ENCODE assay signal across 21 cellular contexts in genomic region chr11:61800331-61801281, GRCh38. TPM values are rescaled to one million over a fixed set of nuclear protein-coding genes. Genes with fewer than 3 reads are reported as not detected.
DNase-seq lines count a peak whose midpoint lies in the region; ATAC-seq and TF ChIP-seq lines count a peak whose summit lies in the region.
"Had no signal": no experiment of that assay in that cellular context is flagged by ENCODE, and none has a peak within 500 bp of the region (broad histone marks: within the 10 kb centered on the region; RNA-seq: fewer than 3 reads in every experiment).

No MANE protein-coding gene starts in this region.

- H3F3A ChIP-seq in smooth muscle cell (ENCODE audit: low read depth), result peaks cover 42% of the 10 kb centered on the region

- no peak overlapping the region for H2AFZ ChIP-seq in smooth muscle cell (ENCODE audit: low read depth)

- no peak for DNase-seq in activated CD4-positive, alpha-beta T cell treated with anti-CD3 and anti-CD28 coated beads, Interleukin-2, amount 10 ng/mL, durations not matched to agents 24 days and 14 days
- no peak for DNase-seq in activated CD4-positive, alpha-beta T cell treated with anti-CD3 and anti-CD28 coated beads for 4 hours
- DNase-seq in RWPE1 (ENCODE audit: low spot score) (no peak), smooth muscle cell (lab: John Stamatoyannopoulos, UW; ENCODE audit: unreplicated experiment) (no peak), epidermal melanocyte (ENCODE audit: insufficient read length, low spot score) (no peak), NCI-H748 treated with DMSO at 0.1 percent for 48 hours (lab: John Stamatoyannopoulos, UW) (no peak)
- DNase-seq: ACHN; activated CD4-positive, alpha-beta T cell treated with anti-CD3 and anti-CD28 coated beads for 48 hours; activated CD8-positive, alpha-beta memory T cell treated with anti-CD3 and anti-CD28 coated beads, Interleukin-2, amount 50 U/mL, for 48 hours; activated naive CD4-positive, alpha-beta T cell treated with anti-CD3 and anti-CD28 coated beads for 36 hours; DMS153; islet precursor cell; NCI-H146; Peyer's patch; stimulated activated CD4-positive, alpha-beta T cell treated with anti-CD3 and anti-CD28 coated beads, Interleukin-1b, Interleukin-23, amount 100 ng/mL, for 48 hours; stimulated activated naive CD8-positive, alpha-beta T cell treated with anti-CD3 and anti-CD28 coated beads, Interleukin-15, Interleukin-2, amounts not matched to agents 100 U/mL and 50 U/mL, for 24 hours; T1000; upper lobe of left lung had no signal

- whole genome bisulfite sequencing in smooth muscle cell (ENCODE audit: low lambda C conversion rate), result 84% methylated on average over 3 of the region's 3 CpGs

- POLR2A ChIA-PET in RWPE1 (lab: Yijun Ruan, JAX; ENCODE audit: low non-redundant PET), result no interaction called here

- H4K20me1 ChIP-seq in smooth muscle cell (ENCODE audit: low read depth), result no peaks in the 10 kb centered on the region

- H3K9ac ChIP-seq in smooth muscle cell (ENCODE audit: low read depth), result no peak overlapping the region

- peaks cover 23% of the 10 kb centered on the region for H3K4me1 Mint-ChIP-seq in activated CD4-positive, alpha-beta T cell treated with anti-CD3 and anti-CD28 coated beads, Interleukin-2, amount 10 ng/mL, durations not matched to agents 24 days and 14 days

- H3K9me3 ChIP-seq in smooth muscle cell (replicated peaks; ENCODE audit: low read depth), result no peaks in the 10 kb centered on the region
- H3K9me3 ChIP-seq: Peyer's patch, upper lobe of left lung had no signal

- H3K27me3 Mint-ChIP-seq in activated CD4-positive, alpha-beta T cell treated with anti-CD3 and anti-CD28 coated beads, Interleukin-2, amount 10 ng/mL, durations not matched to agents 24 days and 14 days, result no peaks in the 10 kb centered on the region

- no peak for ATAC-seq in HG02642 (IDR thresholded peaks at IDR 0.05; ENCODE audit: poor library complexity, unreplicated experiment)
- ATAC-seq: stimulated activated naive CD8-positive, alpha-beta T cell treated with anti-CD3 and anti-CD28 coated beads, Interleukin-15, Interleukin-2, amounts not matched to agents 100 U/mL and 50 U/mL, for 24 hours had no signal

- no peaks in the 10 kb centered on the region for H3K36me3 ChIP-seq in smooth muscle cell (ENCODE audit: low read depth)

- H3K36me3 Mint-ChIP-seq in activated CD4-positive, alpha-beta T cell treated with anti-CD3 and anti-CD28 coated beads, Interleukin-2, amount 10 ng/mL, durations not matched to agents 24 days and 14 days (ENCODE audit: low read depth), result peaks cover 78% of the 10 kb centered on the region

- intact Hi-C loops in activated CD4-positive, alpha-beta T cell treated with anti-CD3 and anti-CD28 coated beads, Interleukin-2, amount 10 ng/mL, durations not matched to agents 24 days and 14 days (cut with micrococcal nuclease), result no loop called here

- TF ChIP-seq CTCF in RWPE1 (conservative IDR thresholded peaks at IDR 0.05; ENCODE audit: low read depth) (no peak), smooth muscle cell (IDR thresholded peaks at IDR 0.05; ENCODE audit: borderline replicate concordance, insufficient read depth, poor library complexity, severe bottlenecking) (no peak)

- H3K27ac ChIP-seq in RWPE1 (peak overlapping the region; percentile 17), cingulate gyrus (ENCODE audit: low read depth, low read length) (peak overlapping the region; percentile 11), smooth muscle cell (ENCODE audit: low read depth) (peak overlapping the region; percentile 29)
- H3K27ac ChIP-seq: Peyer's patch, upper lobe of left lung had no signal

- CTCF ChIA-PET in RWPE1 (lab: Yijun Ruan, JAX), result interaction anchor here (0.7 kb wide), 1 partner anchor 18 kb away, joined by 3 read pairs; no protein-coding TSS in a partner anchor

- no peaks in the 10 kb centered on the region for H3K4me1 ChIP-seq in smooth muscle cell (ENCODE audit: low read depth)
- H3K4me1 ChIP-seq: Peyer's patch had no signal

- no peak overlapping the region for H3K4me3 Mint-ChIP-seq in activated CD4-positive, alpha-beta T cell treated with anti-CD3 and anti-CD28 coated beads, Interleukin-2, amount 10 ng/mL, durations not matched to agents 24 days and 14 days
- H3K4me3 Mint-ChIP-seq: activated naive CD4-positive, alpha-beta T cell treated with anti-CD3 and anti-CD28 coated beads for 36 hours had no signal

- H3K4me2 ChIP-seq in smooth muscle cell, result no peak overlapping the region

- no peaks in the 10 kb centered on the region for H3K9me3 Mint-ChIP-seq in activated CD4-positive, alpha-beta T cell treated with anti-CD3 and anti-CD28 coated beads, Interleukin-2, amount 10 ng/mL, durations not matched to agents 24 days and 14 days
- H3K9me3 Mint-ChIP-seq: activated naive CD4-positive, alpha-beta T cell treated with anti-CD3 and anti-CD28 coated beads for 36 hours had no signal

- no peaks in the 10 kb centered on the region for H3K27me3 ChIP-seq in smooth muscle cell (ENCODE audit: low read depth)
- H3K27me3 ChIP-seq: Peyer's patch, upper lobe of left lung had no signal

- H3K79me2 ChIP-seq in smooth muscle cell (ENCODE audit: low read depth), result no peaks in the 10 kb centered on the region

- H3K4me3 ChIP-seq in smooth muscle cell, result no peak overlapping the region
- H3K4me3 ChIP-seq: lung, Peyer's patch, upper lobe of left lung had no signal

- H3K27ac Mint-ChIP-seq in activated CD4-positive, alpha-beta T cell treated with anti-CD3 and anti-CD28 coated beads, Interleukin-2, amount 10 ng/mL, durations not matched to agents 24 days and 14 days, result peak overlapping the region; percentile 30
- H3K27ac Mint-ChIP-seq: activated naive CD4-positive, alpha-beta T cell treated with anti-CD3 and anti-CD28 coated beads for 36 hours had no signal

RNA-seq across cellular contexts. Expression of gene FEN1, which starts 7.9 kb away (rescaled TPM):
- 144 and 152 TPM in 2 replicates for total RNA-seq in activated CD4-positive, alpha-beta T cell treated with anti-CD3 and anti-CD28 coated beads, Interleukin-2, amount 10 ng/mL, durations not matched to agents 24 days and 14 days
- total RNA-seq in smooth muscle cell, result 12.1 and 15.6 TPM in 2 replicates
- polyA plus RNA-seq in smooth muscle cell, result 21.1 and 23.3 TPM in 2 replicates

RNA-seq across cellular contexts. Expression of gene TMEM258, which starts 8.2 kb away (rescaled TPM):
- total RNA-seq in activated CD4-positive, alpha-beta T cell treated with anti-CD3 and anti-CD28 coated beads, Interleukin-2, amount 10 ng/mL, durations not matched to agents 24 days and 14 days, result 179 and 187 TPM in 2 replicates
- total RNA-seq in smooth muscle cell, result 97.2 and 118 TPM in 2 replicates
- polyA plus RNA-seq in smooth muscle cell, result 300 and 317 TPM in 2 replicates

RNA-seq across cellular contexts. Expression of gene FADS1, which starts 16.2 kb away (rescaled TPM):
- 92.5 and 94.7 TPM in 2 replicates for total RNA-seq in activated CD4-positive, alpha-beta T cell treated with anti-CD3 and anti-CD28 coated beads, Interleukin-2, amount 10 ng/mL, durations not matched to agents 24 days and 14 days
- total RNA-seq in smooth muscle cell, result 122 and 144 TPM in 2 replicates
- 176 and 266 TPM in 2 replicates for polyA plus RNA-seq in smooth muscle cell

RNA-seq across cellular contexts. Expression of gene FADS2, which starts 27.5 kb away (rescaled TPM):
- 278 and 283 TPM in 2 replicates for total RNA-seq in activated CD4-positive, alpha-beta T cell treated with anti-CD3 and anti-CD28 coated beads, Interleukin-2, amount 10 ng/mL, durations not matched to agents 24 days and 14 days
- 279 and 332 TPM in 2 replicates for total RNA-seq in smooth muscle cell
- 285 and 495 TPM in 2 replicates for polyA plus RNA-seq in smooth muscle cell

RNA-seq across cellular contexts. Expression of gene MYRF, which starts 48.2 kb away (rescaled TPM):
- 1.1 and 1.2 TPM in 2 replicates for total RNA-seq in activated CD4-positive, alpha-beta T cell treated with anti-CD3 and anti-CD28 coated beads, Interleukin-2, amount 10 ng/mL, durations not matched to agents 24 days and 14 days
- total RNA-seq in smooth muscle cell, result 11.1 and 12.2 TPM in 2 replicates
- 13.7 and 19.0 TPM in 2 replicates for polyA plus RNA-seq in smooth muscle cell
